Comparison of ENCODE assay signal across 1 cellular context in genomic region chr2:97995734-97996624, GRCh38.
TF ChIP-seq lines count a peak whose summit lies in the region.

Gene TMEM131, minus strand, starts transcription at chr2:97995948. Its CDS starts 286 bp downstream, at chr2:97995662.

TF ChIP-seq in HepG2, 621 proteins besides CTCF, POLR2A, EP300 and RAD21 (continued from another document and continues in another):
- TF ChIP-seq, protein P1, sequence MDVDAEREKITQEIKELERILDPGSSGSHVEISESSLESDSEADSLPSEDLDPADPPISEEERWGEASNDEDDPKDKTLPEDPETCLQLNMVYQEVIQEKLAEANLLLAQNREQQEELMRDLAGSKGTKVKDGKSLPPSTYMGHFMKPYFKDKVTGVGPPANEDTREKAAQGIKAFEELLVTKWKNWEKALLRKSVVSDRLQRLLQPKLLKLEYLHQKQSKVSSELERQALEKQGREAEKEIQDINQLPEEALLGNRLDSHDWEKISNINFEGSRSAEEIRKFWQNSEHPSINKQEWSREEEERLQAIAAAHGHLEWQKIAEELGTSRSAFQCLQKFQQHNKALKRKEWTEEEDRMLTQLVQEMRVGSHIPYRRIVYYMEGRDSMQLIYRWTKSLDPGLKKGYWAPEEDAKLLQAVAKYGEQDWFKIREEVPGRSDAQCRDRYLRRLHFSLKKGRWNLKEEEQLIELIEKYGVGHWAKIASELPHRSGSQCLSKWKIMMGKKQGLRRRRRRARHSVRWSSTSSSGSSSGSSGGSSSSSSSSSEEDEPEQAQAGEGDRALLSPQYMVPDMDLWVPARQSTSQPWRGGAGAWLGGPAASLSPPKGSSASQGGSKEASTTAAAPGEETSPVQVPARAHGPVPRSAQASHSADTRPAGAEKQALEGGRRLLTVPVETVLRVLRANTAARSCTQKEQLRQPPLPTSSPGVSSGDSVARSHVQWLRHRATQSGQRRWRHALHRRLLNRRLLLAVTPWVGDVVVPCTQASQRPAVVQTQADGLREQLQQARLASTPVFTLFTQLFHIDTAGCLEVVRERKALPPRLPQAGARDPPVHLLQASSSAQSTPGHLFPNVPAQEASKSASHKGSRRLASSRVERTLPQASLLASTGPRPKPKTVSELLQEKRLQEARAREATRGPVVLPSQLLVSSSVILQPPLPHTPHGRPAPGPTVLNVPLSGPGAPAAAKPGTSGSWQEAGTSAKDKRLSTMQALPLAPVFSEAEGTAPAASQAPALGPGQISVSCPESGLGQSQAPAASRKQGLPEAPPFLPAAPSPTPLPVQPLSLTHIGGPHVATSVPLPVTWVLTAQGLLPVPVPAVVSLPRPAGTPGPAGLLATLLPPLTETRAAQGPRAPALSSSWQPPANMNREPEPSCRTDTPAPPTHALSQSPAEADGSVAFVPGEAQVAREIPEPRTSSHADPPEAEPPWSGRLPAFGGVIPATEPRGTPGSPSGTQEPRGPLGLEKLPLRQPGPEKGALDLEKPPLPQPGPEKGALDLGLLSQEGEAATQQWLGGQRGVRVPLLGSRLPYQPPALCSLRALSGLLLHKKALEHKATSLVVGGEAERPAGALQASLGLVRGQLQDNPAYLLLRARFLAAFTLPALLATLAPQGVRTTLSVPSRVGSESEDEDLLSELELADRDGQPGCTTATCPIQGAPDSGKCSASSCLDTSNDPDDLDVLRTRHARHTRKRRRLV (CRISPR knock-in tag; IDR thresholded peaks at IDR 0.05) = no peak
- TF ChIP-seq AGO1 (IDR thresholded peaks at IDR 0.05; ENCODE audit: low read depth, low read length, poor library complexity, severe bottlenecking) (peak; percentile 45), HES4 (CRISPR knock-in tag; IDR thresholded peaks at IDR 0.05; ENCODE audit: borderline replicate concordance) (peak; percentile 92), HNF4G (IDR thresholded peaks at IDR 0.05; ENCODE audit: borderline replicate concordance, low read depth, low read length) (peak; percentile 11; the same call in 1 of the 2 replicates), HNF4G (CRISPR knock-in tag; IDR thresholded peaks at IDR 0.05; ENCODE audit: borderline replicate concordance, low read depth) (0 out of 2 replicates have a peak, but pooled peaks have one; percentile 27), ZNF230 (CRISPR knock-in tag; IDR thresholded peaks at IDR 0.05) (no peak; the same call in none of the 2 replicates), HINFP (CRISPR knock-in tag; IDR thresholded peaks at IDR 0.05; ENCODE audit: low read depth) (peak; percentile 21; the same call in 1 of the 2 replicates), ZFP36L1 (CRISPR knock-in tag; IDR thresholded peaks at IDR 0.05) (peak; percentile 74; the same call in 1 of the 2 replicates), KLF15 (CRISPR knock-in tag; IDR thresholded peaks at IDR 0.05; ENCODE audit: borderline replicate concordance) (no peak), HNRNPK (IDR thresholded peaks at IDR 0.05; ENCODE audit: low read depth, low read length, poor library complexity, severe bottlenecking) (peak; percentile 69), CREB1 (IDR thresholded peaks at IDR 0.05) (peak; percentile 92), CREB1 (CRISPR knock-in tag; IDR thresholded peaks at IDR 0.05) (peak; percentile 78), ZNF83 (CRISPR knock-in tag; IDR thresholded peaks at IDR 0.05; ENCODE audit: borderline replicate concordance) (0 out of 2 replicates have a peak, but pooled peaks have one; percentile 45), CEBPB (IDR thresholded peaks at IDR 0.05; ENCODE audit: borderline replicate concordance, low read depth, low read length) (0 out of 2 replicates have a peak, but pooled peaks have one; percentile 2), SP1 (IDR thresholded peaks at IDR 0.05) (peak; percentile 93), SP1 (CRISPR knock-in tag; IDR thresholded peaks at IDR 0.05) (peak; percentile 99), SAFB2 (CRISPR knock-in tag; IDR thresholded peaks at IDR 0.05; ENCODE audit: borderline replicate concordance, low read depth) (peak; percentile 7; the same call in 1 of the 2 replicates), KDM1A (CRISPR knock-in tag; IDR thresholded peaks at IDR 0.05) (no peak), ISX (CRISPR knock-in tag; conservative IDR thresholded peaks at IDR 0.05) (no peak), NR2F2 (IDR thresholded peaks at IDR 0.05; ENCODE audit: borderline replicate concordance, low read depth) (peak; percentile 27; the same call in 1 of the 2 replicates), EEA1 (CRISPR knock-in tag; IDR thresholded peaks at IDR 0.05; ENCODE audit: borderline replicate concordance) (0 out of 2 replicates have a peak, but pooled peaks have one; percentile 25), RBAK (CRISPR knock-in tag; IDR thresholded peaks at IDR 0.05) (no peak), ZNF766 (CRISPR knock-in tag; IDR thresholded peaks at IDR 0.05; ENCODE audit: borderline replicate concordance) (no peak; the same call in 1 of the 2 replicates), ZMYM3 (CRISPR knock-in tag; IDR thresholded peaks at IDR 0.05) (peak; percentile 70), IKZF1 (IDR thresholded peaks at IDR 0.05) (no peak), ZNF720 (CRISPR knock-in tag; IDR thresholded peaks at IDR 0.05) (no peak), SIN3A (IDR thresholded peaks at IDR 0.05; ENCODE audit: borderline replicate concordance, low read depth, low read length) (peak; percentile 33; the same call in 1 of the 2 replicates), ZNF441 (CRISPR knock-in tag; IDR thresholded peaks at IDR 0.05; ENCODE audit: borderline replicate concordance) (peak; percentile 17), ZNF660 (CRISPR knock-in tag; IDR thresholded peaks at IDR 0.05; ENCODE audit: borderline replicate concordance, low read depth) (peak; percentile 53; the same call in 1 of the 2 replicates), ZNF552 (CRISPR knock-in tag; IDR thresholded peaks at IDR 0.05; ENCODE audit: borderline replicate concordance) (no peak; the same call in 1 of the 2 replicates), ELF1 (CRISPR knock-in tag; IDR thresholded peaks at IDR 0.05) (peak; percentile 60), TMF1 (CRISPR knock-in tag; IDR thresholded peaks at IDR 0.05; ENCODE audit: low read depth) (no peak; the same call in 1 of the 2 replicates), PLSCR1 (CRISPR knock-in tag; IDR thresholded peaks at IDR 0.05; ENCODE audit: borderline replicate concordance) (no peak), KLF6 (CRISPR knock-in tag; IDR thresholded peaks at IDR 0.05) (peak; percentile 90), MAFG (CRISPR knock-in tag; IDR thresholded peaks at IDR 0.05) (no peak), RAD51 (IDR thresholded peaks at IDR 0.05; ENCODE audit: borderline replicate concordance) (peak; percentile 82), KAT8 (CRISPR knock-in tag; IDR thresholded peaks at IDR 0.05) (peak; percentile 86), ZNF235 (CRISPR knock-in tag; IDR thresholded peaks at IDR 0.05; ENCODE audit: borderline replicate concordance) (no peak; the same call in 1 of the 2 replicates), SUZ12 (IDR thresholded peaks at IDR 0.05; ENCODE audit: low read depth, low read length) (no peak), ZNF260 (CRISPR knock-in tag; IDR thresholded peaks at IDR 0.05; ENCODE audit: borderline replicate concordance, low read depth) (no peak), BHLHE40 (IDR thresholded peaks at IDR 0.05; ENCODE audit: low read length) (peak; percentile 81), FOXJ3 (CRISPR knock-in tag; IDR thresholded peaks at IDR 0.05; ENCODE audit: borderline replicate concordance) (no peak), ZBTB14 (CRISPR knock-in tag; IDR thresholded peaks at IDR 0.05) (peak; percentile 56), ZBTB1 (CRISPR knock-in tag; IDR thresholded peaks at IDR 0.05; ENCODE audit: borderline replicate concordance) (no peak), MEF2D (CRISPR knock-in tag; IDR thresholded peaks at IDR 0.05) (peak; percentile 40)
- TF ChIP-seq, protein P2, sequence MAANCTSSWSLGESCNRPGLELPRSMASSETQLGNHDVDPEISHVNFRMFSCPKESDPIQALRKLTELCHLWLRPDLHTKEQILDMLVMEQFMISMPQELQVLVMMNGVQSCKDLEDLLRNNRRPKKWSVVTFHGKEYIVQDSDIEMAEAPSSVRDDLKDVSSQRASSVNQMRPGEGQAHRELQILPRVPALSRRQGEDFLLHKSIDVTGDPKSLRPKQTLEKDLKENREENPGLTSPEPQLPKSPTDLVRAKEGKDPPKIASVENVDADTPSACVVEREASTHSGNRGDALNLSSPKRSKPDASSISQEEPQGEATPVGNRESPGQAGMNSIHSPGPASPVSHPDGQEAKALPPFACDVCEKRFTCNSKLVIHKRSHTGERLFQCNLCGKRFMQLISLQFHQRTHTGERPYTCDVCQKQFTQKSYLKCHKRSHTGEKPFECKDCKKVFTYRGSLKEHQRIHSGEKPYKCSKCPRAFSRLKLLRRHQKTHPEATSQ (CRISPR knock-in tag; IDR thresholded peaks at IDR 0.05; ENCODE audit: borderline replicate concordance) = peak; percentile 90; the same call in 1 of the 2 replicates
- TF ChIP-seq, protein P3, sequence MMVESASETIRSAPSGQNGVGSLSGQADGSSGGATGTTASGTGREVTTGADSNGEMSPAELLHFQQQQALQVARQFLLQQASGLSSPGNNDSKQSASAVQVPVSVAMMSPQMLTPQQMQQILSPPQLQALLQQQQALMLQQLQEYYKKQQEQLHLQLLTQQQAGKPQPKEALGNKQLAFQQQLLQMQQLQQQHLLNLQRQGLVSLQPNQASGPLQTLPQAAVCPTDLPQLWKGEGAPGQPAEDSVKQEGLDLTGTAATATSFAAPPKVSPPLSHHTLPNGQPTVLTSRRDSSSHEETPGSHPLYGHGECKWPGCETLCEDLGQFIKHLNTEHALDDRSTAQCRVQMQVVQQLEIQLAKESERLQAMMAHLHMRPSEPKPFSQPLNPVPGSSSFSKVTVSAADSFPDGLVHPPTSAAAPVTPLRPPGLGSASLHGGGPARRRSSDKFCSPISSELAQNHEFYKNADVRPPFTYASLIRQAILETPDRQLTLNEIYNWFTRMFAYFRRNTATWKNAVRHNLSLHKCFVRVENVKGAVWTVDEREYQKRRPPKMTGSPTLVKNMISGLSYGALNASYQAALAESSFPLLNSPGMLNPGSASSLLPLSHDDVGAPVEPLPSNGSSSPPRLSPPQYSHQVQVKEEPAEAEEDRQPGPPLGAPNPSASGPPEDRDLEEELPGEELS (CRISPR knock-in tag; IDR thresholded peaks at IDR 0.05) = peak; percentile 34; the same call in 1 of the 2 replicates
- TF ChIP-seq, protein P4, sequence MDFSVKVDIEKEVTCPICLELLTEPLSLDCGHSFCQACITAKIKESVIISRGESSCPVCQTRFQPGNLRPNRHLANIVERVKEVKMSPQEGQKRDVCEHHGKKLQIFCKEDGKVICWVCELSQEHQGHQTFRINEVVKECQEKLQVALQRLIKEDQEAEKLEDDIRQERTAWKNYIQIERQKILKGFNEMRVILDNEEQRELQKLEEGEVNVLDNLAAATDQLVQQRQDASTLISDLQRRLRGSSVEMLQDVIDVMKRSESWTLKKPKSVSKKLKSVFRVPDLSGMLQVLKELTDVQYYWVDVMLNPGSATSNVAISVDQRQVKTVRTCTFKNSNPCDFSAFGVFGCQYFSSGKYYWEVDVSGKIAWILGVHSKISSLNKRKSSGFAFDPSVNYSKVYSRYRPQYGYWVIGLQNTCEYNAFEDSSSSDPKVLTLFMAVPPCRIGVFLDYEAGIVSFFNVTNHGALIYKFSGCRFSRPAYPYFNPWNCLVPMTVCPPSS (IDR thresholded peaks at IDR 0.05) = no peak
- TF ChIP-seq, protein P5, sequence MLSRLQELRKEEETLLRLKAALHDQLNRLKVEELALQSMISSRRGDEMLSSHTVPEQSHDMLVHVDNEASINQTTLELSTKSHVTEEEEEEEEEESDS (CRISPR knock-in tag; IDR thresholded peaks at IDR 0.05; ENCODE audit: borderline replicate concordance) = no peak; the same call in none of the 2 replicates
- TF ChIP-seq, protein P6, sequence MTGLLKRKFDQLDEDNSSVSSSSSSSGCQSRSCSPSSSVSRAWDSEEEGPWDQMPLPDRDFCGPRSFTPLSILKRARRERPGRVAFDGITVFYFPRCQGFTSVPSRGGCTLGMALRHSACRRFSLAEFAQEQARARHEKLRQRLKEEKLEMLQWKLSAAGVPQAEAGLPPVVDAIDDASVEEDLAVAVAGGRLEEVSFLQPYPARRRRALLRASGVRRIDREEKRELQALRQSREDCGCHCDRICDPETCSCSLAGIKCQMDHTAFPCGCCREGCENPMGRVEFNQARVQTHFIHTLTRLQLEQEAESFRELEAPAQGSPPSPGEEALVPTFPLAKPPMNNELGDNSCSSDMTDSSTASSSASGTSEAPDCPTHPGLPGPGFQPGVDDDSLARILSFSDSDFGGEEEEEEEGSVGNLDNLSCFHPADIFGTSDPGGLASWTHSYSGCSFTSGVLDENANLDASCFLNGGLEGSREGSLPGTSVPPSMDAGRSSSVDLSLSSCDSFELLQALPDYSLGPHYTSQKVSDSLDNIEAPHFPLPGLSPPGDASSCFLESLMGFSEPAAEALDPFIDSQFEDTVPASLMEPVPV (CRISPR knock-in tag; IDR thresholded peaks at IDR 0.05) = peak; percentile 87
- TF ChIP-seq, protein P7, sequence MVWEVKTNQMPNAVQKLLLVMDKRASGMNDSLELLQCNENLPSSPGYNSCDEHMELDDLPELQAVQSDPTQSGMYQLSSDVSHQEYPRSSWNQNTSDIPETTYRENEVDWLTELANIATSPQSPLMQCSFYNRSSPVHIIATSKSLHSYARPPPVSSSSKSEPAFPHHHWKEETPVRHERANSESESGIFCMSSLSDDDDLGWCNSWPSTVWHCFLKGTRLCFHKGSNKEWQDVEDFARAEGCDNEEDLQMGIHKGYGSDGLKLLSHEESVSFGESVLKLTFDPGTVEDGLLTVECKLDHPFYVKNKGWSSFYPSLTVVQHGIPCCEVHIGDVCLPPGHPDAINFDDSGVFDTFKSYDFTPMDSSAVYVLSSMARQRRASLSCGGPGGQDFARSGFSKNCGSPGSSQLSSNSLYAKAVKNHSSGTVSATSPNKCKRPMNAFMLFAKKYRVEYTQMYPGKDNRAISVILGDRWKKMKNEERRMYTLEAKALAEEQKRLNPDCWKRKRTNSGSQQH (CRISPR knock-in tag; IDR thresholded peaks at IDR 0.05; ENCODE audit: low read depth) = peak; percentile 77
